ENCODE assay signal across 20 cellular contexts in the genomic region with DNA sequence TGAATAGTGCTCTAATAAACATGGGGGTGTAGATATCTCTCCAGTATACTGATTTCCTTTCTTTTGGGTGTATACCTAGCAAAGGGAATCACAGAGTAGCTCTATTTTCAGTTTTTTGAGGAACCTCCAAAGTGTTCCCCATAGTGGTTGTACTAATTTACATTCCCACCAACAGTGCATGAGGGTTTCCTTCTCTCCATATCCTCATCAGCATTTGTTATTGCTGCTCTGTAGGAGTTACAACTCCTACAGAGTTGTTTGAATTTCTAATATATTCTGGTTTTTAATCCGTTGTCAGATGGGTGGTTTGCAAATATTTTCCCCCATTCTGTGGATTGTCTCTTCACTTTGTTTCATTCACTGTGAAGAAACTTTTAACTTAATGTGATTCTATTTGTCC.
"Had no signal": no experiment of that assay in that cellular context is flagged by ENCODE, and none has a peak within 500 bp of the region (broad histone marks: within the 10 kb centered on the region; RNA-seq: fewer than 3 reads in every experiment).

No MANE protein-coding gene starts in this region.

- H3K27ac ChIP-seq: coronary artery, dorsolateral prefrontal cortex, esophagus muscularis mucosa, foreskin keratinocyte, gastroesophageal sphincter, heart left ventricle, hepatocyte, left lung, lower lobe of right lung had no signal

- H3K27me3 ChIP-seq: dorsolateral prefrontal cortex, esophagus muscularis mucosa, foreskin keratinocyte, gastroesophageal sphincter, heart left ventricle, hepatocyte, left lung had no signal

- DNase-seq: dermis blood vessel endothelial cell; dorsolateral prefrontal cortex; effector CD4-positive, alpha-beta T cell; effector memory CD4-positive, alpha-beta T cell; foreskin keratinocyte; heart left ventricle; hypothalamus; left cardiac atrium; left lung; left ventricle myocardium superior; lower lobe of right lung; mesenchymal stem cell; mucosa of descending colon; naive B cell; naive thymus-derived CD8-positive, alpha-beta T cell had no signal

- H3K27ac Mint-ChIP-seq: mesothelial cell of epicardium; naive thymus-derived CD8-positive, alpha-beta T cell had no signal

- H3K9me3 Mint-ChIP-seq: naive thymus-derived CD8-positive, alpha-beta T cell had no signal

- H3K9me3 ChIP-seq: esophagus muscularis mucosa, gastroesophageal sphincter, heart left ventricle, lower lobe of right lung, mucosa of descending colon had no signal

- H3K36me3 ChIP-seq: esophagus muscularis mucosa, gastroesophageal sphincter, heart left ventricle, left lung, lower lobe of right lung had no signal

- H3K4me3 ChIP-seq: coronary artery, dorsolateral prefrontal cortex, esophagus muscularis mucosa, gastroesophageal sphincter, heart left ventricle, hepatocyte, left lung, lower lobe of right lung, mucosa of descending colon had no signal

- H3K4me3 Mint-ChIP-seq: mesothelial cell of epicardium; naive B cell; naive thymus-derived CD8-positive, alpha-beta T cell had no signal

- H3K36me3 Mint-ChIP-seq: mesothelial cell of epicardium; naive B cell; naive thymus-derived CD8-positive, alpha-beta T cell had no signal

- ATAC-seq: foreskin keratinocyte; gastroesophageal sphincter; heart left ventricle; left cardiac atrium; left lung; left ventricle myocardium superior; lower lobe of right lung; mucosa of descending colon; naive thymus-derived CD8-positive, alpha-beta T cell had no signal

- H3K79me2 ChIP-seq: hepatocyte had no signal

- H3K4me2 ChIP-seq: hepatocyte had no signal

- H3K27me3 Mint-ChIP-seq: naive B cell had no signal

- H3K4me1 ChIP-seq: esophagus muscularis mucosa, foreskin keratinocyte, gastroesophageal sphincter, heart left ventricle, left lung, lower lobe of right lung had no signal

- H3K4me1 Mint-ChIP-seq: mesothelial cell of epicardium, naive B cell had no signal

- H2AFZ ChIP-seq: hepatocyte had no signal
